14 cellular contexts compared by ENCODE assay signal in genomic region chr10:14583967-14584366, GRCh38.
A peak's percentile ranks its signal among the peaks of the same experiment; 100 is the strongest.
DNase-seq lines count a peak whose midpoint lies in the region; ATAC-seq and TF ChIP-seq lines count a peak whose summit lies in the region.
"Had no signal": no experiment of that assay in that cellular context is flagged by ENCODE, and none has a peak within 500 bp of the region (broad histone marks: within the 10 kb centered on the region; RNA-seq: fewer than 3 reads in every experiment).

No MANE protein-coding gene starts in this region.

- H3K27ac ChIP-seq in CD4-positive, CD25-positive, alpha-beta regulatory T cell (ENCODE audit: insufficient read depth, low read length, poor library complexity, severe bottlenecking): peak overlapping the region; percentile 91
- H3K27ac ChIP-seq in GM23338 (ENCODE audit: low read depth): no peak overlapping the region
- H3K27ac ChIP-seq: cardiac muscle cell had no signal

- H3K9me3 ChIP-seq in CD4-positive, CD25-positive, alpha-beta regulatory T cell (ENCODE audit: control insufficient read depth in 2 of 2, low read length in 2 of 2): no peaks in the 10 kb centered on the region
- no peaks in the 10 kb centered on the region for H3K9me3 ChIP-seq in BE2C

- peaks cover 7% of the 10 kb centered on the region for H3K36me3 Mint-ChIP-seq in CD4-positive, CD25-positive, alpha-beta regulatory T cell
- H3K36me3 Mint-ChIP-seq in GM23338 (ENCODE audit: low read depth): no peaks in the 10 kb centered on the region
- H3K36me3 Mint-ChIP-seq in activated naive CD4-positive, alpha-beta T cell treated with anti-CD3 and anti-CD28 coated beads, Interleukin-2, amount 50 U/mL, for 72 hours: peaks cover 5 to 73% of the 10 kb centered on the region in 2 donors
- H3K36me3 Mint-ChIP-seq in natural killer cell: no peaks in the 10 kb centered on the region

- H3K4me3 Mint-ChIP-seq in CD4-positive, CD25-positive, alpha-beta regulatory T cell: peak overlapping the region; percentile 73 to 93 (median 89)
- no peak overlapping the region for H3K4me3 Mint-ChIP-seq in GM23338
- H3K4me3 Mint-ChIP-seq in natural killer cell: peak overlapping the region; percentile 57

- peak overlapping the region; percentile 78 for H3K4me3 ChIP-seq in CD4-positive, CD25-positive, alpha-beta regulatory T cell (ENCODE audit: low read depth, low read length)
- no peak overlapping the region for H3K4me3 ChIP-seq in GM23338
- H3K4me3 ChIP-seq in BE2C (ENCODE audit: low read depth, low read length): no peak overlapping the region
- H3K4me3 ChIP-seq: cardiac muscle cell had no signal

- no peak for ATAC-seq in CD4-positive, CD25-positive, alpha-beta regulatory T cell (ENCODE audit: low read depth in 2 of 2)
- ATAC-seq in GM23338 (no peak), natural killer cell (no peak)
- ATAC-seq in activated naive CD4-positive, alpha-beta T cell treated with anti-CD3 and anti-CD28 coated beads, Interleukin-2, amount 50 U/mL, for 72 hours: peak; percentile 9 to 15
- ATAC-seq: left lobe of liver had no signal

- H3F3A ChIP-seq in GM23338 (replicated peaks; ENCODE audit: low read depth): 0 out of 2 replicates have a peak, but pooled peaks cover 5% of the 10 kb centered on the region

- H3K4me1 Mint-ChIP-seq in CD4-positive, CD25-positive, alpha-beta regulatory T cell: peaks cover 58 to 99% (median 75%) of the 10 kb centered on the region in 4 donors
- peaks cover 51% of the 10 kb centered on the region for H3K4me1 Mint-ChIP-seq in GM23338
- peaks cover 79 to 86% of the 10 kb centered on the region in 2 donors for H3K4me1 Mint-ChIP-seq in natural killer cell

- no peak overlapping the region for H2AFZ ChIP-seq in GM23338

- no peaks in the 10 kb centered on the region for H3K27me3 ChIP-seq in CD4-positive, CD25-positive, alpha-beta regulatory T cell (ENCODE audit: control insufficient read depth, insufficient read depth, low read length)
- H3K27me3 ChIP-seq in GM23338 (ENCODE audit: insufficient read depth): no peaks in the 10 kb centered on the region
- H3K27me3 ChIP-seq in BE2C: no peaks in the 10 kb centered on the region
- H3K27me3 ChIP-seq: cardiac muscle cell had no signal

- H3K9me3 Mint-ChIP-seq in CD4-positive, CD25-positive, alpha-beta regulatory T cell: no peaks in the 10 kb centered on the region
- H3K9me3 Mint-ChIP-seq in GM23338: no peaks in the 10 kb centered on the region
- H3K9me3 Mint-ChIP-seq in activated naive CD4-positive, alpha-beta T cell treated with anti-CD3 and anti-CD28 coated beads, Interleukin-2, amount 50 U/mL, for 72 hours: no peaks in the 10 kb centered on the region
- H3K9me3 Mint-ChIP-seq in natural killer cell: no peaks in the 10 kb centered on the region

- H3K9me2 ChIP-seq in GM23338 (ENCODE audit: insufficient read depth): peaks cover 5% of the 10 kb centered on the region; the same call in 1 of the 2 replicates

- no peaks in the 10 kb centered on the region for H3K36me3 ChIP-seq in CD4-positive, CD25-positive, alpha-beta regulatory T cell (ENCODE audit: control insufficient read depth, insufficient read depth, low read length)
- no peaks in the 10 kb centered on the region for H3K36me3 ChIP-seq in GM23338 (ENCODE audit: insufficient read depth)
- H3K36me3 ChIP-seq in BE2C: peaks cover 10% of the 10 kb centered on the region
- H3K36me3 ChIP-seq: cardiac muscle cell had no signal

- H3K4me1 ChIP-seq in CD4-positive, CD25-positive, alpha-beta regulatory T cell (ENCODE audit: control insufficient read depth, insufficient read depth, low read length, poor library complexity, severe bottlenecking): peaks cover 99% of the 10 kb centered on the region
- H3K4me1 ChIP-seq in GM23338 (ENCODE audit: insufficient read depth): peaks cover 43% of the 10 kb centered on the region
- H3K4me1 ChIP-seq in BE2C: peaks cover 7% of the 10 kb centered on the region

- H3K79me2 ChIP-seq in GM23338 (replicated peaks; ENCODE audit: insufficient read depth): peaks cover 77% of the 10 kb centered on the region

- H4K20me1 ChIP-seq in GM23338 (replicated peaks; ENCODE audit: insufficient read depth): no peaks in the 10 kb centered on the region

- DNase-seq in CD4-positive, CD25-positive, alpha-beta regulatory T cell: peak in 1 of 3 donors; percentile 50
- no peak for DNase-seq in GM23338 (ENCODE audit: low spot score)
- DNase-seq in activated naive CD4-positive, alpha-beta T cell treated with anti-CD3 and anti-CD28 coated beads, Interleukin-2, amount 50 U/mL, for 72 hours (ENCODE audit: low spot score in 2 of 2): no peak
- no peak for DNase-seq in natural killer cell
- DNase-seq in NCI-H1092 treated with DMSO at 0.1 percent for 48 hours (lab: John Stamatoyannopoulos, UW): no peak
- DNase-seq in retina: no peak
- no peak for DNase-seq in occipital lobe (lab: John Stamatoyannopoulos, UW)
- DNase-seq in BE2C: no peak
- DNase-seq: C1 segment of cervical spinal cord, foreskin fibroblast, NCI-H1048, NCI-H2171 had no signal

- no peak overlapping the region for H3K4me2 ChIP-seq in GM23338

- TF ChIP-seq CTCF in GM23338 (conservative IDR thresholded peaks at IDR 0.05; ENCODE audit: low read depth in 2 of 2): no peak
- TF ChIP-seq CTCF in natural killer cell (IDR thresholded peaks at IDR 0.05): no peak
- no peak for TF ChIP-seq CTCF in BE2C (IDR thresholded peaks at IDR 0.05; ENCODE audit: low read depth, low read length)

- H3K27ac Mint-ChIP-seq in CD4-positive, CD25-positive, alpha-beta regulatory T cell: peak overlapping the region; percentile 98 to 99 (median 99)
- H3K27ac Mint-ChIP-seq in GM23338 (peak overlapping the region; percentile 8; the same call in 1 of the 2 replicates), natural killer cell (peak overlapping the region; percentile 90 to 98)
- peak overlapping the region; percentile 95 to 99 for H3K27ac Mint-ChIP-seq in activated naive CD4-positive, alpha-beta T cell treated with anti-CD3 and anti-CD28 coated beads, Interleukin-2, amount 50 U/mL, for 72 hours

- intact Hi-C loops in natural killer cell (cut with micrococcal nuclease): no loop called here

- H3K27me3 Mint-ChIP-seq in CD4-positive, CD25-positive, alpha-beta regulatory T cell: no peaks in the 10 kb centered on the region
- H3K27me3 Mint-ChIP-seq in GM23338 (ENCODE audit: insufficient read depth, low read depth, poor library complexity): peaks cover 3% of the 10 kb centered on the region
- no peaks in the 10 kb centered on the region for H3K27me3 Mint-ChIP-seq in natural killer cell (ENCODE audit: low read depth in 2 of 2)

TF ChIP-seq in GM23338, 12 proteins besides CTCF, POLR2A, EP300 and RAD21 (continues in another document):
- TF ChIP-seq, protein P1, sequence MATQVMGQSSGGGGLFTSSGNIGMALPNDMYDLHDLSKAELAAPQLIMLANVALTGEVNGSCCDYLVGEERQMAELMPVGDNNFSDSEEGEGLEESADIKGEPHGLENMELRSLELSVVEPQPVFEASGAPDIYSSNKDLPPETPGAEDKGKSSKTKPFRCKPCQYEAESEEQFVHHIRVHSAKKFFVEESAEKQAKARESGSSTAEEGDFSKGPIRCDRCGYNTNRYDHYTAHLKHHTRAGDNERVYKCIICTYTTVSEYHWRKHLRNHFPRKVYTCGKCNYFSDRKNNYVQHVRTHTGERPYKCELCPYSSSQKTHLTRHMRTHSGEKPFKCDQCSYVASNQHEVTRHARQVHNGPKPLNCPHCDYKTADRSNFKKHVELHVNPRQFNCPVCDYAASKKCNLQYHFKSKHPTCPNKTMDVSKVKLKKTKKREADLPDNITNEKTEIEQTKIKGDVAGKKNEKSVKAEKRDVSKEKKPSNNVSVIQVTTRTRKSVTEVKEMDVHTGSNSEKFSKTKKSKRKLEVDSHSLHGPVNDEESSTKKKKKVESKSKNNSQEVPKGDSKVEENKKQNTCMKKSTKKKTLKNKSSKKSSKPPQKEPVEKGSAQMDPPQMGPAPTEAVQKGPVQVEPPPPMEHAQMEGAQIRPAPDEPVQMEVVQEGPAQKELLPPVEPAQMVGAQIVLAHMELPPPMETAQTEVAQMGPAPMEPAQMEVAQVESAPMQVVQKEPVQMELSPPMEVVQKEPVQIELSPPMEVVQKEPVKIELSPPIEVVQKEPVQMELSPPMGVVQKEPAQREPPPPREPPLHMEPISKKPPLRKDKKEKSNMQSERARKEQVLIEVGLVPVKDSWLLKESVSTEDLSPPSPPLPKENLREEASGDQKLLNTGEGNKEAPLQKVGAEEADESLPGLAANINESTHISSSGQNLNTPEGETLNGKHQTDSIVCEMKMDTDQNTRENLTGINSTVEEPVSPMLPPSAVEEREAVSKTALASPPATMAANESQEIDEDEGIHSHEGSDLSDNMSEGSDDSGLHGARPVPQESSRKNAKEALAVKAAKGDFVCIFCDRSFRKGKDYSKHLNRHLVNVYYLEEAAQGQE (IDR thresholded peaks at IDR 0.05; ENCODE audit: unreplicated experiment): no peak
- TF ChIP-seq NANOG (IDR thresholded peaks at IDR 0.05; ENCODE audit: borderline replicate concordance) (no peak), JUNB (IDR thresholded peaks at IDR 0.05; ENCODE audit: unreplicated experiment) (no peak)

Comparison
In these comparisons a context has a peak if more than half of its experiments do, and no peak if none do; other contexts are left out.
1. ATAC-seq: peak in activated naive CD4-positive, alpha-beta T cell treated with anti-CD3 and anti-CD28 coated beads, Interleukin-2, amount 50 U/mL, for 72 hours (2 of 2); none in CD4-positive, CD25-positive, alpha-beta regulatory T cell (0 of 2), GM23338 (single experiment) and natural killer cell (0 of 3).
2. H3K27ac Mint-ChIP-seq: peak in every context shown above with its lines; median percentile 99 in CD4-positive, CD25-positive, alpha-beta regulatory T cell; 97 in activated naive CD4-positive, alpha-beta T cell treated with anti-CD3 and anti-CD28 coated beads, Interleukin-2, amount 50 U/mL, for 72 hours; 94 in natural killer cell; 8 in GM23338.